ENCODE assay signal across 1 cellular context in the genomic region with DNA sequence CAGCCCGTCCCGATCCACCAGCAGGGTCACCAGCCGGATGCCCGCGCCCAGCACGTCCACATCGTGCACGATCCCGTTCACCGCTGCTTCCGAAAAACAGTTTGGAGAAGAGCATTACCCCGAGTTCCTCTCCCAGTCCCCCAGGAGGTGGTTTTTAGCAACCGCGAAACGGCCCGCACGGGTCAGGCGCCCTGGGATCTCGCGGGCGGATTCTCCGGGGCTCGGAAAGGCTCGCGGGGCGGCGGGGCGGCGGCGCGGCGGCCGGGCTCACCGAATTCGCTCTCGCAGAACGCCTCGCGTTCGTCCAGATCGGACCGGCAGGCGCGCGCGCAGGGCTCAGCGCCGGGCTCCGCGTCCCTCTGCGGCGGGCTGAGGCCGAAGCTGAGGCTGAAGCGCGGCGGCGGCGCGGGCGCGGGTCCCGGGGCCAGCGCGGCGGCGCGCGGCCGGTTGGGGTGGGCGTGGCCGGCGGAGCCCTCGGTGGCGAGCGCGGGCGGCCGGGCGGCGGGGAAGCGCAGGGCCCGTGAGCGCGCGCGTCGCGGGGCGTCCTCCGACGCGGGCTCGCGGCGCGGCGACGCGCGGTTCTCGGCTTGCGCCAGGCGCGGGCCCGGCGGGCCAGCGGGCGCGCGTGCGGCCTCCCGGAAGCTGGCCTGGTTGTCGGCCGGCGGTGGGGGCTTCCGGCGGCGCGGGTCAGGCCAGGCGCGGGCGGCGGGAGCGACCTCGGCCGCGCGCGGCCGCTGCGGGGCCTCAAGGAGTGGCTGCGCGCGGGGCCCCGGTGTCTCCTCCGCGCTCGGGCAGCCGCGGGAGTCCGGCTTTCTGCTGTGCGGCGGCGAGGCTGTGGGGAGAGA.
TF ChIP-seq lines count a peak whose summit lies in the region.

No MANE protein-coding gene starts in this region.

TF ChIP-seq in K562, 482 proteins besides CTCF, POLR2A, EP300 and RAD21 (continued from another document and continues in another):
- TF ChIP-seq, protein P1, sequence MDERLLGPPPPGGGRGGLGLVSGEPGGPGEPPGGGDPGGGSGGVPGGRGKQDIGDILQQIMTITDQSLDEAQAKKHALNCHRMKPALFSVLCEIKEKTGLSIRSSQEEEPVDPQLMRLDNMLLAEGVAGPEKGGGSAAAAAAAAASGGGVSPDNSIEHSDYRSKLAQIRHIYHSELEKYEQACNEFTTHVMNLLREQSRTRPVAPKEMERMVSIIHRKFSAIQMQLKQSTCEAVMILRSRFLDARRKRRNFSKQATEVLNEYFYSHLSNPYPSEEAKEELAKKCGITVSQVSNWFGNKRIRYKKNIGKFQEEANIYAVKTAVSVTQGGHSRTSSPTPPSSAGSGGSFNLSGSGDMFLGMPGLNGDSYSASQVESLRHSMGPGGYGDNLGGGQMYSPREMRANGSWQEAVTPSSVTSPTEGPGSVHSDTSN (CRISPR knock-in tag; IDR thresholded peaks at IDR 0.05; ENCODE audit: low read depth) = no peak
- TF ChIP-seq, protein P1 (tag; conservative IDR thresholded peaks at IDR 0.05; ENCODE audit: low read depth) = no peak
- no peak for TF ChIP-seq POU5F1 (IDR thresholded peaks at IDR 0.05; ENCODE audit: borderline replicate concordance, low read depth, low read length, partially characterized antibody)
- TF ChIP-seq ZNF3 (CRISPR knock-in tag; IDR thresholded peaks at IDR 0.05) = no peak
- no peak for TF ChIP-seq NCOA2 (IDR thresholded peaks at IDR 0.05; ENCODE audit: partially characterized antibody in 2 of 2)
- TF ChIP-seq ETV1 (tag; conservative IDR thresholded peaks at IDR 0.05; ENCODE audit: low read depth) = no peak
- no peak for TF ChIP-seq ZNF717 (CRISPR knock-in tag; IDR thresholded peaks at IDR 0.05)
- TF ChIP-seq ATF7 (IDR thresholded peaks at IDR 0.05) = no peak; the same call in 1 of the 2 replicates
- TF ChIP-seq SMARCE1 (IDR thresholded peaks at IDR 0.05) = peak; percentile 40; the same call in 1 of the 2 replicates
- no peak for TF ChIP-seq PTBP1 (IDR thresholded peaks at IDR 0.05; ENCODE audit: low read depth, low read length)
- no peak for TF ChIP-seq ZC3H8 (IDR thresholded peaks at IDR 0.05)
- no peak for TF ChIP-seq MAFF (IDR thresholded peaks at IDR 0.05; ENCODE audit: low read length)
- TF ChIP-seq NUFIP1 (IDR thresholded peaks at IDR 0.05; ENCODE audit: partially characterized antibody) = no peak
- TF ChIP-seq LCOR (CRISPR knock-in tag; IDR thresholded peaks at IDR 0.05) = no peak
- no peak for TF ChIP-seq ZBTB5 (IDR thresholded peaks at IDR 0.05)
- TF ChIP-seq SOX6 (IDR thresholded peaks at IDR 0.05) = no peak
- no peak for TF ChIP-seq ELF4 (CRISPR knock-in tag; IDR thresholded peaks at IDR 0.05)
- TF ChIP-seq SETDB1 (IDR thresholded peaks at IDR 0.05; ENCODE audit: low read length) = peak; percentile 43
- TF ChIP-seq USF1 (CRISPR knock-in tag; IDR thresholded peaks at IDR 0.05) = no peak
- no peak for TF ChIP-seq OTX1 (CRISPR knock-in tag; IDR thresholded peaks at IDR 0.05)
- TF ChIP-seq, protein P2, sequence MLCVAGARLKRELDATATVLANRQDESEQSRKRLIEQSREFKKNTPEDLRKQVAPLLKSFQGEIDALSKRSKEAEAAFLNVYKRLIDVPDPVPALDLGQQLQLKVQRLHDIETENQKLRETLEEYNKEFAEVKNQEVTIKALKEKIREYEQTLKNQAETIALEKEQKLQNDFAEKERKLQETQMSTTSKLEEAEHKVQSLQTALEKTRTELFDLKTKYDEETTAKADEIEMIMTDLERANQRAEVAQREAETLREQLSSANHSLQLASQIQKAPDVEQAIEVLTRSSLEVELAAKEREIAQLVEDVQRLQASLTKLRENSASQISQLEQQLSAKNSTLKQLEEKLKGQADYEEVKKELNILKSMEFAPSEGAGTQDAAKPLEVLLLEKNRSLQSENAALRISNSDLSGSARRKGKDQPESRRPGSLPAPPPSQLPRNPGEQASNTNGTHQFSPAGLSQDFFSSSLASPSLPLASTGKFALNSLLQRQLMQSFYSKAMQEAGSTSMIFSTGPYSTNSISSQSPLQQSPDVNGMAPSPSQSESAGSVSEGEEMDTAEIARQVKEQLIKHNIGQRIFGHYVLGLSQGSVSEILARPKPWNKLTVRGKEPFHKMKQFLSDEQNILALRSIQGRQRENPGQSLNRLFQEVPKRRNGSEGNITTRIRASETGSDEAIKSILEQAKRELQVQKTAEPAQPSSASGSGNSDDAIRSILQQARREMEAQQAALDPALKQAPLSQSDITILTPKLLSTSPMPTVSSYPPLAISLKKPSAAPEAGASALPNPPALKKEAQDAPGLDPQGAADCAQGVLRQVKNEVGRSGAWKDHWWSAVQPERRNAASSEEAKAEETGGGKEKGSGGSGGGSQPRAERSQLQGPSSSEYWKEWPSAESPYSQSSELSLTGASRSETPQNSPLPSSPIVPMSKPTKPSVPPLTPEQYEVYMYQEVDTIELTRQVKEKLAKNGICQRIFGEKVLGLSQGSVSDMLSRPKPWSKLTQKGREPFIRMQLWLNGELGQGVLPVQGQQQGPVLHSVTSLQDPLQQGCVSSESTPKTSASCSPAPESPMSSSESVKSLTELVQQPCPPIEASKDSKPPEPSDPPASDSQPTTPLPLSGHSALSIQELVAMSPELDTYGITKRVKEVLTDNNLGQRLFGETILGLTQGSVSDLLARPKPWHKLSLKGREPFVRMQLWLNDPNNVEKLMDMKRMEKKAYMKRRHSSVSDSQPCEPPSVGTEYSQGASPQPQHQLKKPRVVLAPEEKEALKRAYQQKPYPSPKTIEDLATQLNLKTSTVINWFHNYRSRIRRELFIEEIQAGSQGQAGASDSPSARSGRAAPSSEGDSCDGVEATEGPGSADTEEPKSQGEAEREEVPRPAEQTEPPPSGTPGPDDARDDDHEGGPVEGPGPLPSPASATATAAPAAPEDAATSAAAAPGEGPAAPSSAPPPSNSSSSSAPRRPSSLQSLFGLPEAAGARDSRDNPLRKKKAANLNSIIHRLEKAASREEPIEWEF (CRISPR knock-in tag; IDR thresholded peaks at IDR 0.05) = no peak; the same call in 1 of the 2 replicates
- TF ChIP-seq MCM3 (IDR thresholded peaks at IDR 0.05) = no peak
- no peak for TF ChIP-seq NKRF (IDR thresholded peaks at IDR 0.05; ENCODE audit: borderline replicate concordance)
- no peak for TF ChIP-seq MXI1 (IDR thresholded peaks at IDR 0.05; ENCODE audit: low read depth, low read length)
- TF ChIP-seq SMARCA5 (IDR thresholded peaks at IDR 0.05) = no peak
- TF ChIP-seq MIER1 (IDR thresholded peaks at IDR 0.05; ENCODE audit: low read depth) = no peak
- TF ChIP-seq NFRKB (IDR thresholded peaks at IDR 0.05; ENCODE audit: low read depth) = no peak
- TF ChIP-seq ZNF124 (CRISPR knock-in tag; IDR thresholded peaks at IDR 0.05) = no peak
- TF ChIP-seq POLR2G (IDR thresholded peaks at IDR 0.05; ENCODE audit: low read depth, low read length) = peak; percentile 90
- TF ChIP-seq, protein P3, sequence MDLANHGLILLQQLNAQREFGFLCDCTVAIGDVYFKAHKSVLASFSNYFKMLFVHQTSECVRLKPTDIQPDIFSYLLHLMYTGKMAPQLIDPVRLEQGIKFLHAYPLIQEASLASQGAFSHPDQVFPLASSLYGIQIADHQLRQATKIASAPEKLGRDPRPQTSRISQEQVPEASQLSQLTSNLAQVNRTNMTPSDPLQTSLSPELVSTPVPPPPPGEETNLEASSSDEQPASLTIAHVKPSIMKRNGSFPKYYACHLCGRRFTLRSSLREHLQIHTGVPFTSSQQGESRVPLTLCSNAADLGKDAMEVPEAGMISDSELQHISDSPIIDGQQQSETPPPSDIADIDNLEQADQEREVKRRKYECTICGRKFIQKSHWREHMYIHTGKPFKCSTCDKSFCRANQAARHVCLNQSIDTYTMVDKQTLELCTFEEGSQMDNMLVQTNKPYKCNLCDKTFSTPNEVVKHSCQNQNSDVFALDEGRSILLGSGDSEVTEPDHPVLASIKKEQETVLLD (IDR thresholded peaks at IDR 0.05) = no peak
- TF ChIP-seq ZNF589 (CRISPR knock-in tag; IDR thresholded peaks at IDR 0.05; ENCODE audit: low read depth) = peak; percentile 91
- no peak for TF ChIP-seq JUN (IDR thresholded peaks at IDR 0.05; ENCODE audit: borderline replicate concordance, low read depth, low read length)
- no peak for TF ChIP-seq JUN (CRISPR knock-in tag; IDR thresholded peaks at IDR 0.05; ENCODE audit: borderline replicate concordance)
- TF ChIP-seq BCL6 (CRISPR knock-in tag; IDR thresholded peaks at IDR 0.05) = no peak
- no peak for TF ChIP-seq RHOXF2B (CRISPR knock-in tag; conservative IDR thresholded peaks at IDR 0.05)
- no peak for TF ChIP-seq XRCC4 (IDR thresholded peaks at IDR 0.05; ENCODE audit: extremely low read depth, insufficient read depth, insufficient read length)
- TF ChIP-seq, protein P4, sequence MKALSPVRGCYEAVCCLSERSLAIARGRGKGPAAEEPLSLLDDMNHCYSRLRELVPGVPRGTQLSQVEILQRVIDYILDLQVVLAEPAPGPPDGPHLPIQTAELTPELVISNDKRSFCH (CRISPR knock-in tag; IDR thresholded peaks at IDR 0.05) = no peak
- TF ChIP-seq, protein P4 (tag; IDR thresholded peaks at IDR 0.05) = 0 out of 2 replicates have a peak, but pooled peaks have one; percentile 24
- peak; percentile 95 for TF ChIP-seq VEZF1 (CRISPR knock-in tag; IDR thresholded peaks at IDR 0.05)
- no peak for TF ChIP-seq NR2F6 (CRISPR knock-in tag; IDR thresholded peaks at IDR 0.05)
- no peak for TF ChIP-seq POLR2B (IDR thresholded peaks at IDR 0.05; ENCODE audit: low read depth, partially characterized antibody)
- TF ChIP-seq ZBTB33 (CRISPR knock-in tag; IDR thresholded peaks at IDR 0.05) = no peak
